ENCODE assay signal across 8 cellular contexts in the genomic region with DNA sequence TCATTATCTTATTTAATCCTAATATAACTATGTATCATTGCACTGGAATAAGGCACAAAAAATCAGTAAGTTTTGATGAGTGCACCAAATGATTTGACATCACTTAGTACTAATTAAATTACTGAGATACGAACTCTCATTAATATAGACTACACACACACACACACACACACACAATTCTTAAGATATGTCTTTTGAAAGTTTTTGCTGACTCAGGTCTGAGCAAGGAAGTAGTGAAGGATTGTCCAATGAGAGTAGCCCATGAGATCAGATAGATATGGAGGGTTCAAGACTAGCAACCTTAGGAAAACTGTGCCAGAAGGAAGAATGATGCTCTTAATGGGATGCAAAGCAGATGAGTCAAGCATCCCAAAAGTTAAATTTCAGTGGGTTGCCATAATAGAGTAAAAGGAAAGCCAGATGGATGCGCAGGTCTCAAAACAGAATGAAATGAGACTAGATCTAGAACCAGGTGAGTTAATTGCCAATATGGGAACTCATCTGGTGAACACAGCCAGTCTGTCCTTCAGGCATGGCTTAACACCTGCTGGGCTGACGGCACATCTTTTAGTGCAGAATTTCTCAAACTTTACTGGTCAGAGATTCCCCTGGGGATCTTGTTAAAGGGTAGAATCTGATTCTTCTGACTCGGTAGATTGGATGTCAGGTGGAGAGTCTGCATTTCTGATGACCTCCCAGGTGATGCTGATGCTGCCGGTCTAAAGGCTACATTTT.
"Had no signal": no experiment of that assay in that cellular context is flagged by ENCODE, and none has a peak within 500 bp of the region (broad histone marks: within the 10 kb centered on the region; RNA-seq: fewer than 3 reads in every experiment).

No MANE protein-coding gene starts in this region.

- H3K4me3 ChIP-seq: GM23338, HAP-1 had no signal

- H3K36me3 ChIP-seq: HAP-1 had no signal

- H3K9ac ChIP-seq: KMS-11 had no signal

- H3K27ac ChIP-seq: KMS-11 had no signal

- H3K4me3 Mint-ChIP-seq: GM23338, HFFc6 had no signal

- H3K9me3 Mint-ChIP-seq: GM23338, HFFc6 had no signal

- ATAC-seq: GM23338, HCT116 had no signal

- H3K4me1 ChIP-seq: HAP-1 had no signal

- H3K27ac Mint-ChIP-seq: GM23338, HFFc6 had no signal

- H3K9me3 ChIP-seq: HAP-1 had no signal

- DNase-seq: H7, HFFc6, KBM-7 had no signal

- H3K4me2 ChIP-seq: GM23338, KMS-11 had no signal

- FAIRE-seq: HTR-8/SVneo had no signal
